Comparison of ENCODE assay signal across 24 cellular contexts in genomic region chr3:41638381-41638780, GRCh38.
"Had no signal": no experiment of that assay in that cellular context is flagged by ENCODE, and none has a peak within 500 bp of the region (broad histone marks: within the 10 kb centered on the region; RNA-seq: fewer than 3 reads in every experiment).

No MANE protein-coding gene starts in this region.

- H3K9me3 ChIP-seq: gastroesophageal sphincter, left lung, right lobe of liver, suprapubic skin, transverse colon, upper lobe of right lung, uterus had no signal

- H3K4me3 ChIP-seq: dorsolateral prefrontal cortex, gastroesophageal sphincter, heart left ventricle, hepatocyte, left lung, neural progenitor cell, right lobe of liver, suprapubic skin, transverse colon, upper lobe of right lung, uterus had no signal

- DNase-seq: dorsolateral prefrontal cortex; effector CD4-positive, alpha-beta T cell; foreskin keratinocyte; heart left ventricle; left cardiac atrium; left lung; mesendoderm; midbrain; naive thymus-derived CD4-positive, alpha-beta T cell; right lobe of liver; small intestine; stimulated activated CD4-positive, alpha-beta T cell treated with anti-CD3 and anti-CD28 coated beads, Interleukin-15, amount 100 ng/mL, for 24 hours; stimulated activated CD4-positive, alpha-beta T cell treated with anti-CD3 and anti-CD28 coated beads, Interleukin-4, amount 100 ng/mL, for 1 hour; stimulated activated CD8-positive, alpha-beta memory T cell treated with anti-CD3 and anti-CD28 coated beads, Interleukin-4, amount 100 ng/mL, for 48 hours; stimulated activated naive CD4-positive, alpha-beta T cell; stimulated activated naive CD8-positive, alpha-beta T cell treated with anti-CD3 and anti-CD28 coated beads, Interleukin-15, amount 100 ng/mL, for 72 hours; transverse colon; upper lobe of right lung; uterus had no signal

- H3K27me3 ChIP-seq: dorsolateral prefrontal cortex, foreskin keratinocyte, gastroesophageal sphincter, heart left ventricle, hepatocyte, left lung, neural progenitor cell, right lobe of liver, suprapubic skin, transverse colon, upper lobe of right lung, uterus had no signal

- H3K27ac ChIP-seq: dorsolateral prefrontal cortex, foreskin keratinocyte, gastroesophageal sphincter, heart left ventricle, hepatocyte, left lung, neural progenitor cell, parathyroid adenoma, right lobe of liver, suprapubic skin, transverse colon, upper lobe of right lung, uterus had no signal

- H3K9ac ChIP-seq: neural progenitor cell, parathyroid adenoma had no signal

- H3K4me1 ChIP-seq: gastroesophageal sphincter, heart left ventricle, left lung, neural progenitor cell, parathyroid adenoma, right lobe of liver, suprapubic skin, transverse colon, upper lobe of right lung, uterus had no signal

- H3K36me3 ChIP-seq: gastroesophageal sphincter, heart left ventricle, left lung, neural progenitor cell, right lobe of liver, suprapubic skin, transverse colon, upper lobe of right lung, uterus had no signal
